Comparison of ENCODE assay signal across 18 cellular contexts in genomic region chr2:227152093-227152766, GRCh38. TPM values are rescaled to one million over a fixed set of nuclear protein-coding genes. Genes with fewer than 3 reads are reported as not detected.
DNase-seq lines count a peak whose midpoint lies in the region; ATAC-seq, FAIRE-seq and TF ChIP-seq lines count a peak whose summit lies in the region.
"Had no signal": no experiment of that assay in that cellular context is flagged by ENCODE, and none has a peak within 500 bp of the region (broad histone marks: within the 10 kb centered on the region; RNA-seq: fewer than 3 reads in every experiment).

No MANE protein-coding gene starts in this region.

- ATAC-seq in HG02870 (IDR thresholded peaks at IDR 0.05; ENCODE audit: unreplicated experiment) (peak; percentile 80), GM18907 (IDR thresholded peaks at IDR 0.05; ENCODE audit: unreplicated experiment) (no peak)
- peak; percentile 69 for ATAC-seq in stimulated activated memory B cell treated with anti-CD40 and anti-IgM and Interleukin-4, amounts not matched to agents 10 μg/mL and 1 μg/mL and 100 μg/mL, for 72 hours
- ATAC-seq in CD4-positive, alpha-beta T cell (ENCODE audit: poor library complexity), result no peak
- ATAC-seq: Panc1, T-helper 17 cell had no signal

- no peak overlapping the region for H3K4me3 Mint-ChIP-seq in stimulated activated memory B cell treated with anti-CD40 and anti-IgM and Interleukin-4, amounts not matched to agents 10 μg/mL and 1 μg/mL and 100 μg/mL, for 72 hours
- no peak overlapping the region for H3K4me3 Mint-ChIP-seq in CD4-positive, alpha-beta T cell
- H3K4me3 Mint-ChIP-seq: T-helper 17 cell had no signal

- H3K9me3 Mint-ChIP-seq in stimulated activated memory B cell treated with anti-CD40 and anti-IgM and Interleukin-4, amounts not matched to agents 10 μg/mL and 1 μg/mL and 100 μg/mL, for 72 hours, result peaks cover 3% of the 10 kb centered on the region
- peaks cover 6% of the 10 kb centered on the region for H3K9me3 Mint-ChIP-seq in CD4-positive, alpha-beta T cell

- intact Hi-C loops in CD4-positive, alpha-beta T cell (cut with DNase I, micrococcal nuclease), result no loop called here

- no peaks in the 10 kb centered on the region for H3K36me3 Mint-ChIP-seq in stimulated activated memory B cell treated with anti-CD40 and anti-IgM and Interleukin-4, amounts not matched to agents 10 μg/mL and 1 μg/mL and 100 μg/mL, for 72 hours
- no peaks in the 10 kb centered on the region for H3K36me3 Mint-ChIP-seq in CD4-positive, alpha-beta T cell (ENCODE audit: low read depth)

- FAIRE-seq in urothelium cell line (lab: Jason Lieb, UNC), result no peak

- peak overlapping the region; percentile 58 for H3K27ac Mint-ChIP-seq in stimulated activated memory B cell treated with anti-CD40 and anti-IgM and Interleukin-4, amounts not matched to agents 10 μg/mL and 1 μg/mL and 100 μg/mL, for 72 hours
- no peak overlapping the region for H3K27ac Mint-ChIP-seq in CD4-positive, alpha-beta T cell
- H3K27ac Mint-ChIP-seq: T-helper 17 cell had no signal

- POLR2A ChIA-PET in CD4-positive, alpha-beta T cell (lab: Charles Lee), result no interaction called here

- H3K4me1 Mint-ChIP-seq in stimulated activated memory B cell treated with anti-CD40 and anti-IgM and Interleukin-4, amounts not matched to agents 10 μg/mL and 1 μg/mL and 100 μg/mL, for 72 hours, result peaks cover 37% of the 10 kb centered on the region
- no peaks in the 10 kb centered on the region for H3K4me1 Mint-ChIP-seq in CD4-positive, alpha-beta T cell (ENCODE audit: low read depth)
- H3K4me1 Mint-ChIP-seq: T-helper 17 cell had no signal

- H3K9me3 ChIP-seq in CD4-positive, alpha-beta T cell (ENCODE audit: control insufficient read depth, low read length), result peaks cover 5% of the 10 kb centered on the region

- peaks cover 19% of the 10 kb centered on the region for H3K27me3 ChIP-seq in CD4-positive, alpha-beta T cell (ENCODE audit: control insufficient read depth, insufficient read depth, low read length)

- CTCF ChIA-PET in CD4-positive, alpha-beta T cell (lab: Charles Lee), result no interaction called here

- H3K27ac ChIP-seq in CD4-positive, alpha-beta T cell (ENCODE audit: low read depth, low read length), result no peak overlapping the region
- H3K27ac ChIP-seq: GM23248 had no signal

- DNase-seq in NOMO-1 treated with DMSO at 0.1 percent for 48 hours (lab: John Stamatoyannopoulos, UW; ENCODE audit: unreplicated experiment) (peak; percentile 10), NOMO-1 treated with dmso at 0.1 percent for 144 hours (lab: John Stamatoyannopoulos, UW; ENCODE audit: unreplicated experiment) (no peak), fibroblast of gingiva (ENCODE audit: low read depth) (peak; percentile 67), urothelium cell line (ENCODE audit: low spot score) (no peak)
- DNase-seq in CD4-positive, alpha-beta T cell, result no peak
- DNase-seq: C1 segment of cervical spinal cord, COR-L47, GM23248, NCI-H1048, NCI-H748 treated with DMSO at 0.1 percent for 48 hours, SHP77 treated with DMSO at 0.1 percent for 48 hours, T-helper 17 cell had no signal

- no peaks in the 10 kb centered on the region for H3K27me3 Mint-ChIP-seq in stimulated activated memory B cell treated with anti-CD40 and anti-IgM and Interleukin-4, amounts not matched to agents 10 μg/mL and 1 μg/mL and 100 μg/mL, for 72 hours
- H3K27me3 Mint-ChIP-seq in CD4-positive, alpha-beta T cell, result peaks cover 59% of the 10 kb centered on the region

- TF ChIP-seq CTCF in CD4-positive, alpha-beta T cell (IDR thresholded peaks at IDR 0.05), result no peak

RNA-seq across cellular contexts. Expression of gene COL4A4, which starts 11.8 kb away (rescaled TPM):
- total RNA-seq in CD4-positive, alpha-beta T cell, result not detected
- total RNA-seq: LHCN-M2 had no signal

RNA-seq across cellular contexts. Expression of gene COL4A3, which starts 12.2 kb away (rescaled TPM):
- not detected for total RNA-seq in CD4-positive, alpha-beta T cell
- total RNA-seq: A172, LHCN-M2 had no signal

Comparison
In these comparisons a context has a peak if more than half of its experiments do, and no peak if none do; other contexts are left out.
1. DNase-seq: peak in NOMO-1 treated with DMSO at 0.1 percent for 48 hours (single experiment) and fibroblast of gingiva (single experiment); none in NOMO-1 treated with dmso at 0.1 percent for 144 hours (single experiment), CD4-positive, alpha-beta T cell (0 of 10) and urothelium cell line (single experiment).
2. ATAC-seq: peak in HG02870 (single experiment) and stimulated activated memory B cell treated with anti-CD40 and anti-IgM and Interleukin-4, amounts not matched to agents 10 μg/mL and 1 μg/mL and 100 μg/mL, for 72 hours (single experiment); none in GM18907 (single experiment) and CD4-positive, alpha-beta T cell (single experiment).